1 cellular context compared by ENCODE assay signal in the genomic region with DNA sequence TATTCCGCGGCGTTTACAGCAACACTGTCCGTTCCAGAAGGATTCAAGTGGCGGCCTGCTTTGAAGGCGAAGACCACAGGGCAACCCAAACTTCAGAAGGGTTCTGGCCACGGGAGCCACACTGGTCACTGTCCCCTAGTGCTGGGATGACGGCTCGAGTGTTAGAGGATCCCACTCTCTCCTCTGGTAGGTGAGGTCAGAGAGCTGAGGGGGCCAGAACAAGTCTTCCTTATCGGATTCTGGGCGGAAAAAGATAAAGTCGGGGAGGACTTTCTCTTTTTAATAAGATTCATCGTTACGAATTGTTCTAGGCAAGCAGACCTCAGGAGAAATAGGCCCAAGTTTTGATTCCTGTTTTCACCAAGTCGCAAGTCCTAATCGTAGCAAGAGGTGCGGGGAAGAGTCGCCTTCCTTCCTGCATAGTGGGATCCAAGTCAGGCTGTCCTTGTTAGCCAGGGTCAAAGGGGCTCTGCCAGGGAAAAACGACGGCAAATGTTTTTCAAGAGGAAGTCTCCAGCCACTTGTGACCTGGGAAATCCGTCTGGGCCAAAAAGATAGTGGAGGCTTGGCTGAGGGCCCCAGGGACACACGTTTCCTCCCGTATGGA.
TF ChIP-seq lines count a peak whose summit lies in the region.

No MANE protein-coding gene starts in this region.

TF ChIP-seq in K562, 482 proteins besides CTCF, POLR2A, EP300 and RAD21 (continued from another document and continues in another):
- TF ChIP-seq, protein P1, sequence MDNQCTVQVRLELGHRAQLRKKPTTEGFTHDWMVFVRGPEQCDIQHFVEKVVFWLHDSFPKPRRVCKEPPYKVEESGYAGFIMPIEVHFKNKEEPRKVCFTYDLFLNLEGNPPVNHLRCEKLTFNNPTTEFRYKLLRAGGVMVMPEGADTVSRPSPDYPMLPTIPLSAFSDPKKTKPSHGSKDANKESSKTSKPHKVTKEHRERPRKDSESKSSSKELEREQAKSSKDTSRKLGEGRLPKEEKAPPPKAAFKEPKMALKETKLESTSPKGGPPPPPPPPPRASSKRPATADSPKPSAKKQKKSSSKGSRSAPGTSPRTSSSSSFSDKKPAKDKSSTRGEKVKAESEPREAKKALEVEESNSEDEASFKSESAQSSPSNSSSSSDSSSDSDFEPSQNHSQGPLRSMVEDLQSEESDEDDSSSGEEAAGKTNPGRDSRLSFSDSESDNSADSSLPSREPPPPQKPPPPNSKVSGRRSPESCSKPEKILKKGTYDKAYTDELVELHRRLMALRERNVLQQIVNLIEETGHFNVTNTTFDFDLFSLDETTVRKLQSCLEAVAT (IDR thresholded peaks at IDR 0.05) = peak; percentile 47 to 83; a peak in 3 of 4 replicates
- TF ChIP-seq, protein P2, sequence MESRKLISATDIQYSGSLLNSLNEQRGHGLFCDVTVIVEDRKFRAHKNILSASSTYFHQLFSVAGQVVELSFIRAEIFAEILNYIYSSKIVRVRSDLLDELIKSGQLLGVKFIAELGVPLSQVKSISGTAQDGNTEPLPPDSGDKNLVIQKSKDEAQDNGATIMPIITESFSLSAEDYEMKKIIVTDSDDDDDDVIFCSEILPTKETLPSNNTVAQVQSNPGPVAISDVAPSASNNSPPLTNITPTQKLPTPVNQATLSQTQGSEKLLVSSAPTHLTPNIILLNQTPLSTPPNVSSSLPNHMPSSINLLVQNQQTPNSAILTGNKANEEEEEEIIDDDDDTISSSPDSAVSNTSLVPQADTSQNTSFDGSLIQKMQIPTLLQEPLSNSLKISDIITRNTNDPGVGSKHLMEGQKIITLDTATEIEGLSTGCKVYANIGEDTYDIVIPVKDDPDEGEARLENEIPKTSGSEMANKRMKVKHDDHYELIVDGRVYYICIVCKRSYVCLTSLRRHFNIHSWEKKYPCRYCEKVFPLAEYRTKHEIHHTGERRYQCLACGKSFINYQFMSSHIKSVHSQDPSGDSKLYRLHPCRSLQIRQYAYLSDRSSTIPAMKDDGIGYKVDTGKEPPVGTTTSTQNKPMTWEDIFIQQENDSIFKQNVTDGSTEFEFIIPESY (CRISPR knock-in tag; IDR thresholded peaks at IDR 0.05) = 0 out of 2 replicates have a peak, but pooled peaks have one; percentile 2
- TF ChIP-seq, protein P3, sequence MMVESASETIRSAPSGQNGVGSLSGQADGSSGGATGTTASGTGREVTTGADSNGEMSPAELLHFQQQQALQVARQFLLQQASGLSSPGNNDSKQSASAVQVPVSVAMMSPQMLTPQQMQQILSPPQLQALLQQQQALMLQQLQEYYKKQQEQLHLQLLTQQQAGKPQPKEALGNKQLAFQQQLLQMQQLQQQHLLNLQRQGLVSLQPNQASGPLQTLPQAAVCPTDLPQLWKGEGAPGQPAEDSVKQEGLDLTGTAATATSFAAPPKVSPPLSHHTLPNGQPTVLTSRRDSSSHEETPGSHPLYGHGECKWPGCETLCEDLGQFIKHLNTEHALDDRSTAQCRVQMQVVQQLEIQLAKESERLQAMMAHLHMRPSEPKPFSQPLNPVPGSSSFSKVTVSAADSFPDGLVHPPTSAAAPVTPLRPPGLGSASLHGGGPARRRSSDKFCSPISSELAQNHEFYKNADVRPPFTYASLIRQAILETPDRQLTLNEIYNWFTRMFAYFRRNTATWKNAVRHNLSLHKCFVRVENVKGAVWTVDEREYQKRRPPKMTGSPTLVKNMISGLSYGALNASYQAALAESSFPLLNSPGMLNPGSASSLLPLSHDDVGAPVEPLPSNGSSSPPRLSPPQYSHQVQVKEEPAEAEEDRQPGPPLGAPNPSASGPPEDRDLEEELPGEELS (CRISPR knock-in tag; IDR thresholded peaks at IDR 0.05; ENCODE audit: borderline replicate concordance) = no peak
- TF ChIP-seq, protein P4, sequence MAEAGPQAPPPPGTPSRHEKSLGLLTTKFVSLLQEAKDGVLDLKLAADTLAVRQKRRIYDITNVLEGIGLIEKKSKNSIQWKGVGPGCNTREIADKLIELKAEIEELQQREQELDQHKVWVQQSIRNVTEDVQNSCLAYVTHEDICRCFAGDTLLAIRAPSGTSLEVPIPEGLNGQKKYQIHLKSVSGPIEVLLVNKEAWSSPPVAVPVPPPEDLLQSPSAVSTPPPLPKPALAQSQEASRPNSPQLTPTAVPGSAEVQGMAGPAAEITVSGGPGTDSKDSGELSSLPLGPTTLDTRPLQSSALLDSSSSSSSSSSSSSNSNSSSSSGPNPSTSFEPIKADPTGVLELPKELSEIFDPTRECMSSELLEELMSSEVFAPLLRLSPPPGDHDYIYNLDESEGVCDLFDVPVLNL (CRISPR knock-in tag; IDR thresholded peaks at IDR 0.05; ENCODE audit: low read depth) = no peak
- TF ChIP-seq WHSC1 (IDR thresholded peaks at IDR 0.05; ENCODE audit: low read length) (no peak), GATAD2A (IDR thresholded peaks at IDR 0.05) (no peak), TCF7L2 (IDR thresholded peaks at IDR 0.05; ENCODE audit: low read depth, low read length) (no peak), SLC30A9 (CRISPR knock-in tag; IDR thresholded peaks at IDR 0.05) (no peak), ZNF695 (CRISPR knock-in tag; IDR thresholded peaks at IDR 0.05) (no peak), ZNF780A (CRISPR knock-in tag; IDR thresholded peaks at IDR 0.05) (no peak), ZBED1 (IDR thresholded peaks at IDR 0.05) (peak; percentile 22; the same call in 1 of the 2 replicates), U2AF2 (optimal IDR thresholded peaks at IDR 0.05; ENCODE audit: low read depth, low read length) (no peak), ELF4 (CRISPR knock-in tag; IDR thresholded peaks at IDR 0.05) (0 out of 2 replicates have a peak, but pooled peaks have one; percentile 30), SAFB (IDR thresholded peaks at IDR 0.05; ENCODE audit: borderline replicate concordance, low read depth, low read length) (no peak), ZSCAN32 (CRISPR knock-in tag; IDR thresholded peaks at IDR 0.05) (no peak), MIER1 (IDR thresholded peaks at IDR 0.05; ENCODE audit: low read depth) (no peak), MEIS2 (IDR thresholded peaks at IDR 0.05; ENCODE audit: partially characterized antibody) (no peak), CHCHD3 (CRISPR knock-in tag; IDR thresholded peaks at IDR 0.05) (no peak), ZNF347 (CRISPR knock-in tag; IDR thresholded peaks at IDR 0.05; ENCODE audit: low read depth) (no peak), JUN (IDR thresholded peaks at IDR 0.05; ENCODE audit: borderline replicate concordance, low read depth, low read length) (peak; percentile 71; the same call in 1 of the 2 replicates), JUN (CRISPR knock-in tag; IDR thresholded peaks at IDR 0.05; ENCODE audit: borderline replicate concordance) (peak; percentile 79; the same call in 1 of the 2 replicates), COPS2 (conservative IDR thresholded peaks at IDR 0.05) (no peak), ZNF830 (CRISPR knock-in tag; IDR thresholded peaks at IDR 0.05) (no peak), TRIM24 (IDR thresholded peaks at IDR 0.05) (peak; percentile 44 to 64; a peak in 3 of 4 replicates), MYC (IDR thresholded peaks at IDR 0.05; ENCODE audit: low read depth, low read length) (no peak), MYC (CRISPR knock-in tag; IDR thresholded peaks at IDR 0.05; ENCODE audit: borderline replicate concordance, low read depth) (no peak), ESRRA (IDR thresholded peaks at IDR 0.05; ENCODE audit: borderline replicate concordance, low read depth) (no peak), RBBP5 (IDR thresholded peaks at IDR 0.05; ENCODE audit: borderline replicate concordance, insufficient read depth, low read length, poor library complexity, severe bottlenecking) (peak; percentile 81), ILF3 (IDR thresholded peaks at IDR 0.05; ENCODE audit: borderline replicate concordance) (no peak), NELFE (IDR thresholded peaks at IDR 0.05; ENCODE audit: insufficient read depth, insufficient read length) (no peak), HMGN3 (IDR thresholded peaks at IDR 0.05; ENCODE audit: borderline replicate concordance, extremely low read depth, insufficient read length, low read depth, low read length) (no peak), CBX8 (IDR thresholded peaks at IDR 0.05; ENCODE audit: borderline replicate concordance, extremely low read depth, low read depth, low read length, poor library complexity, severe bottlenecking) (no peak), TCF3 (CRISPR knock-in tag; IDR thresholded peaks at IDR 0.05) (peak; percentile 90), RFX7 (CRISPR knock-in tag; IDR thresholded peaks at IDR 0.05) (no peak), CSDE1 (IDR thresholded peaks at IDR 0.05) (no peak), MEF2D (tag; conservative IDR thresholded peaks at IDR 0.05; ENCODE audit: low read depth) (peak; percentile 46; the same call in 1 of the 2 replicates), KLF6 (CRISPR knock-in tag; IDR thresholded peaks at IDR 0.05; ENCODE audit: borderline replicate concordance) (no peak), DIDO1 (tag; IDR thresholded peaks at IDR 0.05; ENCODE audit: low read depth) (no peak), ZNF124 (CRISPR knock-in tag; IDR thresholded peaks at IDR 0.05) (no peak), ZNF316 (IDR thresholded peaks at IDR 0.05) (no peak), RAD51 (IDR thresholded peaks at IDR 0.05; ENCODE audit: borderline replicate concordance, low read depth) (no peak), NFRKB (IDR thresholded peaks at IDR 0.05; ENCODE audit: low read depth) (0 out of 2 replicates have a peak, but pooled peaks have one; percentile 85), ATF1 (CRISPR knock-in tag; IDR thresholded peaks at IDR 0.05) (no peak), ATF1 (tag; IDR thresholded peaks at IDR 0.05) (no peak), GTF2E2 (tag; IDR thresholded peaks at IDR 0.05) (no peak), SNRNP70 (optimal IDR thresholded peaks at IDR 0.05; ENCODE audit: low read depth, low read length) (no peak)
- TF ChIP-seq, protein P5, sequence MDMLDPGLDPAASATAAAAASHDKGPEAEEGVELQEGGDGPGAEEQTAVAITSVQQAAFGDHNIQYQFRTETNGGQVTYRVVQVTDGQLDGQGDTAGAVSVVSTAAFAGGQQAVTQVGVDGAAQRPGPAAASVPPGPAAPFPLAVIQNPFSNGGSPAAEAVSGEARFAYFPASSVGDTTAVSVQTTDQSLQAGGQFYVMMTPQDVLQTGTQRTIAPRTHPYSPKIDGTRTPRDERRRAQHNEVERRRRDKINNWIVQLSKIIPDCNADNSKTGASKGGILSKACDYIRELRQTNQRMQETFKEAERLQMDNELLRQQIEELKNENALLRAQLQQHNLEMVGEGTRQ (CRISPR knock-in tag; IDR thresholded peaks at IDR 0.05) = no peak
- TF ChIP-seq, protein P6, sequence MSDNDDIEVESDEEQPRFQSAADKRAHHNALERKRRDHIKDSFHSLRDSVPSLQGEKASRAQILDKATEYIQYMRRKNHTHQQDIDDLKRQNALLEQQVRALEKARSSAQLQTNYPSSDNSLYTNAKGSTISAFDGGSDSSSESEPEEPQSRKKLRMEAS (CRISPR knock-in tag; IDR thresholded peaks at IDR 0.05) = no peak
- TF ChIP-seq, protein P7, sequence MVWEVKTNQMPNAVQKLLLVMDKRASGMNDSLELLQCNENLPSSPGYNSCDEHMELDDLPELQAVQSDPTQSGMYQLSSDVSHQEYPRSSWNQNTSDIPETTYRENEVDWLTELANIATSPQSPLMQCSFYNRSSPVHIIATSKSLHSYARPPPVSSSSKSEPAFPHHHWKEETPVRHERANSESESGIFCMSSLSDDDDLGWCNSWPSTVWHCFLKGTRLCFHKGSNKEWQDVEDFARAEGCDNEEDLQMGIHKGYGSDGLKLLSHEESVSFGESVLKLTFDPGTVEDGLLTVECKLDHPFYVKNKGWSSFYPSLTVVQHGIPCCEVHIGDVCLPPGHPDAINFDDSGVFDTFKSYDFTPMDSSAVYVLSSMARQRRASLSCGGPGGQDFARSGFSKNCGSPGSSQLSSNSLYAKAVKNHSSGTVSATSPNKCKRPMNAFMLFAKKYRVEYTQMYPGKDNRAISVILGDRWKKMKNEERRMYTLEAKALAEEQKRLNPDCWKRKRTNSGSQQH (CRISPR knock-in tag; IDR thresholded peaks at IDR 0.05) = no peak
- TF ChIP-seq, protein P8, sequence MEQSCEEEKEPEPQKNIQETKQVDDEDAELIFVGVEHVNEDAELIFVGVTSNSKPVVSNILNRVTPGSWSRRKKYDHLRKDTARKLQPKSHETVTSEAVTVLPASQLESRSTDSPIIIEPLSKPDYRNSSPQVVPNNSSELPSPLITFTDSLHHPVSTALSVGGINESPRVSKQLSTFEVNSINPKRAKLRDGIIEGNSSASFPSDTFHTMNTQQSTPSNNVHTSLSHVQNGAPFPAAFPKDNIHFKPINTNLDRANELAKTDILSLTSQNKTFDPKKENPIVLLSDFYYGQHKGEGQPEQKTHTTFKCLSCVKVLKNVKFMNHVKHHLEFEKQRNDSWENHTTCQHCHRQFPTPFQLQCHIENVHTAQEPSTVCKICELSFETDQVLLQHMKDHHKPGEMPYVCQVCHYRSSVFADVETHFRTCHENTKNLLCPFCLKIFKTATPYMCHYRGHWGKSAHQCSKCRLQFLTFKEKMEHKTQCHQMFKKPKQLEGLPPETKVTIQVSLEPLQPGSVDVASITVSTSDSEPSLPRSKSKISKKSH (CRISPR knock-in tag; IDR thresholded peaks at IDR 0.05) = no peak
- TF ChIP-seq, protein P9, sequence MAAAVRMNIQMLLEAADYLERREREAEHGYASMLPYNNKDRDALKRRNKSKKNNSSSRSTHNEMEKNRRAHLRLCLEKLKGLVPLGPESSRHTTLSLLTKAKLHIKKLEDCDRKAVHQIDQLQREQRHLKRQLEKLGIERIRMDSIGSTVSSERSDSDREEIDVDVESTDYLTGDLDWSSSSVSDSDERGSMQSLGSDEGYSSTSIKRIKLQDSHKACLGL (CRISPR knock-in tag; IDR thresholded peaks at IDR 0.05; ENCODE audit: borderline replicate concordance, poor library complexity, severe bottlenecking) = no peak
- TF ChIP-seq, protein P10, sequence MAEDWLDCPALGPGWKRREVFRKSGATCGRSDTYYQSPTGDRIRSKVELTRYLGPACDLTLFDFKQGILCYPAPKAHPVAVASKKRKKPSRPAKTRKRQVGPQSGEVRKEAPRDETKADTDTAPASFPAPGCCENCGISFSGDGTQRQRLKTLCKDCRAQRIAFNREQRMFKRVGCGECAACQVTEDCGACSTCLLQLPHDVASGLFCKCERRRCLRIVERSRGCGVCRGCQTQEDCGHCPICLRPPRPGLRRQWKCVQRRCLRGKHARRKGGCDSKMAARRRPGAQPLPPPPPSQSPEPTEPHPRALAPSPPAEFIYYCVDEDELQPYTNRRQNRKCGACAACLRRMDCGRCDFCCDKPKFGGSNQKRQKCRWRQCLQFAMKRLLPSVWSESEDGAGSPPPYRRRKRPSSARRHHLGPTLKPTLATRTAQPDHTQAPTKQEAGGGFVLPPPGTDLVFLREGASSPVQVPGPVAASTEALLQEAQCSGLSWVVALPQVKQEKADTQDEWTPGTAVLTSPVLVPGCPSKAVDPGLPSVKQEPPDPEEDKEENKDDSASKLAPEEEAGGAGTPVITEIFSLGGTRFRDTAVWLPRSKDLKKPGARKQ (CRISPR knock-in tag; IDR thresholded peaks at IDR 0.05) = no peak
- TF ChIP-seq, protein P11, sequence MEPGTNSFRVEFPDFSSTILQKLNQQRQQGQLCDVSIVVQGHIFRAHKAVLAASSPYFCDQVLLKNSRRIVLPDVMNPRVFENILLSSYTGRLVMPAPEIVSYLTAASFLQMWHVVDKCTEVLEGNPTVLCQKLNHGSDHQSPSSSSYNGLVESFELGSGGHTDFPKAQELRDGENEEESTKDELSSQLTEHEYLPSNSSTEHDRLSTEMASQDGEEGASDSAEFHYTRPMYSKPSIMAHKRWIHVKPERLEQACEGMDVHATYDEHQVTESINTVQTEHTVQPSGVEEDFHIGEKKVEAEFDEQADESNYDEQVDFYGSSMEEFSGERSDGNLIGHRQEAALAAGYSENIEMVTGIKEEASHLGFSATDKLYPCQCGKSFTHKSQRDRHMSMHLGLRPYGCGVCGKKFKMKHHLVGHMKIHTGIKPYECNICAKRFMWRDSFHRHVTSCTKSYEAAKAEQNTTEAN (CRISPR knock-in tag; IDR thresholded peaks at IDR 0.05) = no peak
